Comparison of ENCODE assay signal across 8 cellular contexts in the genomic region with DNA sequence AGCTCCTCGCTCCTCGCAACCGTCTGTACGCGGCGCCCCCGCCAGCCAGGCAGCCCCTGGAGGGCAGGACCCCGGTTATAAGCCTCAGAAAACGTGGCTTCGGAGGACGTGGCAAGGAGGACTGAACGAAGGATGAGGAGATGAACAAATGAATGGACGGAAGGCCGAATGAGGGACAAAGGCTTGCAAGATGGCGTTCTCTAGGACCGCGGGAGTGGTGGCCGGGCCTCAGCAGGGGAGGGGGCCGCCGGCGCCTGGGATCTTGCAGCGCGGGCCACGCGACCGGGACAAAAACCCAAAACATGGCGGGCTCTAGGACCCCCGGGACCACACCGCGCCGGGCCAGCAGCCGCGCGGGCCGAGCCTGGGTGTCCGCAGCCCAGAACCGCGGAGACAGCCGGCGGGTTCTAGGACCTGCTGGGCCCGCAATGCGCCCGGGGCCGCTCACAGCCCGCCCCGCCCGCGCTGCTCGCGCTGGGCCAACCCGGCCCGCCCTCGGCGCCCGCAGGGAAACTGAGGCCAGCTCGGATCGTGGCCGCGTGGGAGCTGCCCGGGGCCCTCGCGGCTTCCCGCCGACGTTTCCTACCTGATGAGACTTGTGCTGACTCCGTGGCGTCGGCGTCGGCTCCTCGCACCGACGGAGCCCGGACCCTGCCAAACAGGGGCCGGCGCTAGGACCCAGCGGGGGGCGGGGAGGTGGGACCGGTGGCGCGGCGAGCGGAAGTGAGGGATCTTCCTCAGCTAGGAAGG. TPM values are rescaled to one million over a fixed set of nuclear protein-coding genes. Genes with fewer than 3 reads are reported as not detected.
DNase-seq lines count a peak whose midpoint lies in the region; ATAC-seq and TF ChIP-seq lines count a peak whose summit lies in the region.

No MANE protein-coding gene starts in this region.

- H3K27ac ChIP-seq in HUES6 (ENCODE audit: low read depth, low read length) = peak overlapping the region; percentile 59
- H3K27ac ChIP-seq in OCI-LY7 (ENCODE audit: low read depth, low read length, poor library complexity, severe bottlenecking) = peak overlapping the region; percentile 84
- peak overlapping the region; percentile 81 to 91 for H3K27ac ChIP-seq in mucosa of rectum (ENCODE audit: low read depth in 2 of 2, low read length in 2 of 2)

- no peaks in the 10 kb centered on the region for H3K9me2 ChIP-seq in OCI-LY7 (ENCODE audit: insufficient read depth, low read length)

- peak; percentile 52 for ATAC-seq in GM21447 (IDR thresholded peaks at IDR 0.05; ENCODE audit: unreplicated experiment)

- no peak for TF ChIP-seq CTCF in OCI-LY7 (conservative IDR thresholded peaks at IDR 0.05; ENCODE audit: low read length)
- no peak for TF ChIP-seq CTCF in epithelial cell of proximal tubule (conservative IDR thresholded peaks at IDR 0.05; ENCODE audit: low read depth, low read length)

- peak overlapping the region; percentile 83 for H3K9ac ChIP-seq in HUES6 (ENCODE audit: low read length)
- H3K9ac ChIP-seq in mucosa of rectum (ENCODE audit: low read depth in 1 of 2, low read length in 2 of 2) = peak overlapping the region; percentile 69 to 72

- H3K9me3 ChIP-seq in HUES6 (ENCODE audit: control insufficient read depth, insufficient read depth, low read depth, low read length) = no peaks in the 10 kb centered on the region
- H3K9me3 ChIP-seq in OCI-LY7 (ENCODE audit: low read length) = no peaks in the 10 kb centered on the region
- H3K9me3 ChIP-seq in mucosa of rectum (ENCODE audit: control insufficient read depth in 2 of 2, low read length in 2 of 2) = no peaks in the 10 kb centered on the region

- DNase-seq in D341Med (ENCODE audit: low spot score) (peak; percentile 88), OCI-LY7 (ENCODE audit: low spot score) (peak; percentile 89), activated T-cell treated with anti-CD3 and anti-CD28 coated beads for 48 hours (ENCODE audit: low read depth) (peak; percentile 86), epithelial cell of proximal tubule (ENCODE audit: low read depth) (no peak)
- peak; percentile 87 for DNase-seq in stimulated activated CD8-positive, alpha-beta memory T cell treated with anti-CD3 and anti-CD28 coated beads, Interleukin-4, amount 100 ng/mL, for 24 hours (ENCODE audit: low read depth)

- H3K79me2 ChIP-seq in OCI-LY7 (ENCODE audit: insufficient read depth, low read depth, low read length) = peaks cover 55% of the 10 kb centered on the region

- no TSS peak for BruUV-seq in OCI-LY7 (replicated peaks; lab: Mats Ljungman, UMichigan)

- H3K4me3 ChIP-seq in HUES6 (ENCODE audit: low read depth, low read length) (peak overlapping the region; percentile 97), OCI-LY7 (ENCODE audit: low read depth, low read length, poor library complexity, severe bottlenecking) (peak overlapping the region; percentile 88), epithelial cell of proximal tubule (ENCODE audit: low read depth, low read length) (peak overlapping the region; percentile 81), mucosa of rectum (ENCODE audit: low read length in 2 of 2) (peak overlapping the region; percentile 83 to 88)

- POLR2A ChIA-PET in OCI-LY7 (lab: Charles Lee) = interaction anchor here (0.5 to 1.7 kb wide), 5 partner anchors 20 to 386 kb away, joined by 3 to 7 read pairs (median 3); a partner anchor contains a TSS

- H3K36me3 ChIP-seq in HUES6 (ENCODE audit: control insufficient read depth, insufficient read depth, low read length) (peaks cover 24% of the 10 kb centered on the region), OCI-LY7 (ENCODE audit: insufficient read depth, low read length) (peaks cover 23% of the 10 kb centered on the region), mucosa of rectum (ENCODE audit: control insufficient read depth in 2 of 2, insufficient read depth in 2 of 2, low read length in 2 of 2) (peaks cover 21 to 24% of the 10 kb centered on the region in 2 donors)

- H4K20me1 ChIP-seq in OCI-LY7 (ENCODE audit: insufficient read depth, low read length) = no peaks in the 10 kb centered on the region

- intact Hi-C loops in OCI-LY7 (cut with micrococcal nuclease; ENCODE audit: unreplicated experiment) = loop anchor here (1.0 to 5.0 kb wide), 3 partner anchors 69 to 116 kb away; a partner anchor contains a TSS

- H3K4me1 ChIP-seq in HUES6 (ENCODE audit: control insufficient read depth, insufficient read depth, low read length) = peaks cover 6% of the 10 kb centered on the region
- H3K4me1 ChIP-seq in OCI-LY7 (ENCODE audit: insufficient read depth, low read length, poor library complexity, severe bottlenecking) = peaks cover 15% of the 10 kb centered on the region
- peaks cover 22% of the 10 kb centered on the region in 2 donors for H3K4me1 ChIP-seq in mucosa of rectum (ENCODE audit: control insufficient read depth in 2 of 2, insufficient read depth in 2 of 2, low read length in 2 of 2)

- no peaks in the 10 kb centered on the region for H3K27me3 ChIP-seq in HUES6 (ENCODE audit: control insufficient read depth, insufficient read depth, low read length)
- H3K27me3 ChIP-seq in mucosa of rectum (ENCODE audit: control insufficient read depth in 2 of 2, insufficient read depth in 2 of 2, low read length in 2 of 2) = no peaks in the 10 kb centered on the region

- peak overlapping the region; percentile 95 for H3K4me2 ChIP-seq in OCI-LY7 (ENCODE audit: low read length)

- CTCF ChIA-PET in OCI-LY7 (lab: Charles Lee; ENCODE audit: unreplicated experiment) = no interaction called here

- H2AFZ ChIP-seq in OCI-LY7 (ENCODE audit: low read length) = peak overlapping the region; percentile 75

RNA-seq across cellular contexts. Expression of a gene that starts 0.8 kb away (rescaled TPM):
- total RNA-seq in OCI-LY7 (2014; rRNA removed; shearing (Covaris generic)) = 7.8 and 18.7 TPM in 2 replicates
- 17.1 and 21.7 TPM in 2 replicates for total RNA-seq in OCI-LY7 (2022)
- 11.1 and 18.3 TPM in 2 replicates for total RNA-seq in epithelial cell of proximal tubule

RNA-seq across cellular contexts. Expression of a gene that starts 1.0 kb away (rescaled TPM):
- total RNA-seq in OCI-LY7 (2014; rRNA removed; shearing (Covaris generic)) = 25.4 and 30.1 TPM in 2 replicates
- total RNA-seq in OCI-LY7 (2022) (33.8 and 34.0 TPM in 2 replicates), epithelial cell of proximal tubule (12.7 and 13.5 TPM in 2 replicates)

RNA-seq across cellular contexts. Expression of a gene that starts 15.5 kb away (rescaled TPM):
- total RNA-seq in OCI-LY7 (2014; rRNA removed; shearing (Covaris generic)) = 3.7 and 4.4 TPM in 2 replicates
- 5.7 and 6.1 TPM in 2 replicates for total RNA-seq in OCI-LY7 (2022)
- total RNA-seq in epithelial cell of proximal tubule = 0.58 and 2.2 TPM in 2 replicates

RNA-seq across cellular contexts. Expression of a gene that starts 21.3 kb away (rescaled TPM):
- 68.8 and 69.3 TPM in 2 replicates for total RNA-seq in OCI-LY7 (2014; rRNA removed; shearing (Covaris generic))
- total RNA-seq in OCI-LY7 (2022) = 60.1 and 70.2 TPM in 2 replicates
- 129 and 214 TPM in 2 replicates for total RNA-seq in epithelial cell of proximal tubule

RNA-seq across cellular contexts. Expression of a gene that starts 34.9 kb away (rescaled TPM):
- total RNA-seq in OCI-LY7 (2014; rRNA removed; shearing (Covaris generic)) = 25.0 and 40.4 TPM in 2 replicates
- total RNA-seq in OCI-LY7 (2022) = 36.5 and 39.0 TPM in 2 replicates
- total RNA-seq in epithelial cell of proximal tubule = 78.2 and 80.3 TPM in 2 replicates
